In the genomic region with DNA sequence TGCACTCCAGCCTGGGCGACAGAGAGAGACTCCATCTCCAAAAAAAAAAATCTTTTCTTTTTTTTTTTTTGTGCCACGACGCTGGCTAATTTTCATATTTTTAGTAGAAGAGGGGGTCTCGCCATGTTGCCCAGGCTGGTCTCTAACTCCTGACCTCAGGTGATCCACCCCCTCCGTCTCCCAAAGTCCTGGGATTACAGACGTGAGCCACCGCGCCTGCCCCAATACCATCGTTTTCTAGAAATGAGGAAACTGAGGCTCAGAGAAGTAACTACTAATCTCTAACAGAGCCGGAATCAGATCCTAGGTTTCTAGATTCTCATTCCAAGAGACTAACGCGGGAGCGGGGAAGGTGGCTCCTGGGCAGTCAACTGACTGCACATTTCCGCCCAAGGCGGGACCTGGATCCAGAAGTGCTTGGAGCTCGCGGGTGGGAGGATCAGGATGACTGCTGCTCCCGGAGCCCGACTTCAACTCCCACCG, we compare ENCODE assay signal across 8 cellular contexts. TPM values are rescaled to one million over a fixed set of nuclear protein-coding genes. Genes with fewer than 3 reads are reported as not detected.
DNase-seq lines count a peak whose midpoint lies in the region; ATAC-seq and TF ChIP-seq lines count a peak whose summit lies in the region.

No MANE protein-coding gene starts in this region.

- peaks cover 0 to 4% (median 0%) of the 10 kb centered on the region in 5 donors for H3K36me3 Mint-ChIP-seq in naive thymus-derived CD4-positive, alpha-beta T cell

- POLR2A ChIA-PET in Panc1 (lab: Charles Lee): interaction anchor here (1.2 to 1.6 kb wide), 2 partner anchors 77 to 83 kb away, joined by 3 to 4 read pairs; no protein-coding TSS in a partner anchor
- POLR2A ChIA-PET in naive thymus-derived CD4-positive, alpha-beta T cell (lab: Charles Lee): interaction anchor here (0.6 to 5.5 kb wide), 18 partner anchors 12 to 198 kb away, joined by 3 to 55 read pairs (median 10); a partner anchor contains a TSS

- in situ Hi-C loops in HAP-1 (cut with MboI; ENCODE audit: low sequenced_read_pairs): loop anchor here (5.0 to 10.0 kb wide), 2 partner anchors 55 to 232 kb away; no protein-coding TSS in a partner anchor
- in situ Hi-C loops in Panc1 (cut with HindIII; ENCODE audit: low pct_unique_long_range_greater_than_20kb, low sequenced_read_pairs): no loop called here

- H3K36me3 ChIP-seq in HAP-1 (replicated peaks) (no peaks in the 10 kb centered on the region), Panc1 (ENCODE audit: control insufficient read depth, insufficient read depth, low read length) (no peaks in the 10 kb centered on the region), endocrine pancreas (ENCODE audit: control insufficient read depth, insufficient read depth, low read length) (no peaks in the 10 kb centered on the region)
- no peaks in the 10 kb centered on the region for H3K36me3 ChIP-seq in naive thymus-derived CD4-positive, alpha-beta T cell (ENCODE audit: control insufficient read depth in 2 of 3, insufficient read depth in 3 of 3, low read length in 3 of 3)

- DNase-seq in EH (ENCODE audit: low read depth): peak; percentile 72
- no peak for DNase-seq in HAP-1 (ENCODE audit: low spot score in 2 of 2)
- DNase-seq in Panc1 (ENCODE audit: low read depth, low spot score): no peak
- peak in 1 of 9 donors; percentile 20 for DNase-seq in naive thymus-derived CD4-positive, alpha-beta T cell
- no peak for DNase-seq in KG1 (lab: John Stamatoyannopoulos, UW)
- no peak for DNase-seq in SIG-M5 (lab: John Stamatoyannopoulos, UW)

- peaks cover 0 to 1% (median 0%) of the 10 kb centered on the region in 11 donors for H3K9me3 Mint-ChIP-seq in naive thymus-derived CD4-positive, alpha-beta T cell

- H3K9ac ChIP-seq in endocrine pancreas (ENCODE audit: control insufficient read depth, insufficient read depth, low read length): peak overlapping the region; percentile 84

- H3K4me1 Mint-ChIP-seq in naive thymus-derived CD4-positive, alpha-beta T cell: peaks cover 27 to 53% (median 43%) of the 10 kb centered on the region in 7 donors

- no peak for TF ChIP-seq CTCF in Panc1 (IDR thresholded peaks at IDR 0.05)

- peak overlapping the region; percentile 89 to 99 (median 98) for H3K4me3 Mint-ChIP-seq in naive thymus-derived CD4-positive, alpha-beta T cell

- intact Hi-C loops in Panc1 (cut with micrococcal nuclease; ENCODE audit: unreplicated experiment): loop anchor here (2.0 to 10.0 kb wide), 2 partner anchors 52 to 222 kb away; no protein-coding TSS in a partner anchor
- intact Hi-C loops in naive thymus-derived CD4-positive, alpha-beta T cell (cut with micrococcal nuclease): loop anchor here (1.0 to 2.0 kb wide), 13 partner anchors 14 to 236 kb away; a partner anchor contains a TSS

- ATAC-seq in Panc1 (peak; percentile 73), GM19463 (IDR thresholded peaks at IDR 0.05; ENCODE audit: unreplicated experiment) (no peak)
- ATAC-seq in naive thymus-derived CD4-positive, alpha-beta T cell: no peak

- no peaks in the 10 kb centered on the region for H3K27me3 ChIP-seq in HAP-1 (ENCODE audit: low read depth)
- H3K27me3 ChIP-seq in Panc1 (ENCODE audit: control insufficient read depth, insufficient read depth, low read length): no peaks in the 10 kb centered on the region
- no peaks in the 10 kb centered on the region for H3K27me3 ChIP-seq in endocrine pancreas (ENCODE audit: control insufficient read depth, insufficient read depth, low read length)
- no peaks in the 10 kb centered on the region for H3K27me3 ChIP-seq in naive thymus-derived CD4-positive, alpha-beta T cell (ENCODE audit: control insufficient read depth in 2 of 2, insufficient read depth in 2 of 2, low read length in 2 of 2)

- peak overlapping the region in 8 of 9 donors; percentile 88 to 99 (median 95) for H3K27ac Mint-ChIP-seq in naive thymus-derived CD4-positive, alpha-beta T cell

- H3K4me1 ChIP-seq in HAP-1 (peaks cover 3% of the 10 kb centered on the region; the same call in 1 of the 2 replicates), Panc1 (ENCODE audit: control insufficient read depth, insufficient read depth, low read length) (peaks cover 6% of the 10 kb centered on the region; the same call in 1 of the 2 replicates), endocrine pancreas (ENCODE audit: control insufficient read depth, insufficient read depth, low read length) (peaks cover 4% of the 10 kb centered on the region)
- peaks cover 17 to 28% of the 10 kb centered on the region in 2 donors for H3K4me1 ChIP-seq in naive thymus-derived CD4-positive, alpha-beta T cell (ENCODE audit: control insufficient read depth in 2 of 2, insufficient read depth in 2 of 2, low read length in 2 of 2)

- peaks cover 0 to 13% (median 0%) of the 10 kb centered on the region in 5 donors for H3K27me3 Mint-ChIP-seq in naive thymus-derived CD4-positive, alpha-beta T cell

- TSS peak; percentile 98 for BruUV-seq in Panc1 (replicated peaks; lab: Mats Ljungman, UMichigan)

- H3K9me3 ChIP-seq in HAP-1 (no peaks in the 10 kb centered on the region), Panc1 (ENCODE audit: control insufficient read depth, insufficient read depth, low read depth, low read length) (no peaks in the 10 kb centered on the region), endocrine pancreas (ENCODE audit: control insufficient read depth, low read length) (no peaks in the 10 kb centered on the region)
- H3K9me3 ChIP-seq in naive thymus-derived CD4-positive, alpha-beta T cell (ENCODE audit: control insufficient read depth in 2 of 3, low read length in 3 of 3): no peaks in the 10 kb centered on the region

- CTCF ChIA-PET in Panc1 (lab: Charles Lee): interaction anchor here (0.5 to 2.0 kb wide), 11 partner anchors 9 to 341 kb away, joined by 3 to 21 read pairs (median 6); a partner anchor contains a TSS
- CTCF ChIA-PET in naive thymus-derived CD4-positive, alpha-beta T cell (lab: Charles Lee): interaction anchor here (0.6 to 7.9 kb wide), 19 partner anchors 13 to 1720 kb away, joined by 3 to 85 read pairs (median 5); a partner anchor contains a TSS

- peak overlapping the region; percentile 97 for H3K27ac ChIP-seq in Panc1 (ENCODE audit: low read length)
- peak overlapping the region; percentile 73 for H3K27ac ChIP-seq in naive thymus-derived CD4-positive, alpha-beta T cell (ENCODE audit: low read depth, low read length)

- H3K4me3 ChIP-seq in HAP-1: peak overlapping the region; percentile 59
- H3K4me3 ChIP-seq in Panc1 (ENCODE audit: low read depth in 2 of 2, low read length in 2 of 2): peak overlapping the region; percentile 82 to 85
- peak overlapping the region; percentile 48 for H3K4me3 ChIP-seq in endocrine pancreas (ENCODE audit: control insufficient read depth, insufficient read depth, low read length)
- H3K4me3 ChIP-seq in naive thymus-derived CD4-positive, alpha-beta T cell (ENCODE audit: low read length): peak overlapping the region; percentile 64

RNA-seq across cellular contexts. Expression of a gene that starts 13.6 kb away (rescaled TPM):
- total RNA-seq in Panc1 (2021; ENCODE audit: unreplicated experiment): 79.8 TPM
- 82.6 TPM for polyA plus RNA-seq in Panc1 (2012; ENCODE audit: insufficient read length)
- 10 to 100 TPM in 4 of 5 experiments, 1 to 10 TPM in 1; 8.8 to 23.8 (median 15.0) TPM for total RNA-seq in naive thymus-derived CD4-positive, alpha-beta T cell
- 1 to 10 TPM; 1.1 to 4.9 TPM for polyA plus RNA-seq in naive thymus-derived CD4-positive, alpha-beta T cell

RNA-seq across cellular contexts. Expression of a gene that starts 27.8 kb away (rescaled TPM):
- total RNA-seq in Panc1 (2021; ENCODE audit: unreplicated experiment): 76.5 TPM
- 55.6 TPM for polyA plus RNA-seq in Panc1 (2012; ENCODE audit: insufficient read length)
- total RNA-seq in naive thymus-derived CD4-positive, alpha-beta T cell: 100 to 1,000 TPM; 161 to 286 (median 191) TPM
- 10 to 100 TPM in 1 of 2 donors, 1 to 10 TPM in 1; 6.3 to 19.5 TPM for polyA plus RNA-seq in naive thymus-derived CD4-positive, alpha-beta T cell

RNA-seq across cellular contexts. Expression of a gene that starts 36.4 kb away (rescaled TPM):
- total RNA-seq in Panc1 (2021; ENCODE audit: unreplicated experiment): 78.7 TPM
- polyA plus RNA-seq in Panc1 (2012; ENCODE audit: insufficient read length): 119 TPM
- total RNA-seq in naive thymus-derived CD4-positive, alpha-beta T cell: 100 to 1,000 TPM in 1 of 5 experiments, 10 to 100 TPM in 4; 59.9 to 104 (median 76.1) TPM
- polyA plus RNA-seq in naive thymus-derived CD4-positive, alpha-beta T cell: 100 to 1,000 TPM in 1 of 2 donors, 10 to 100 TPM in 1; 98.9 to 116 TPM

RNA-seq across cellular contexts. Expression of a gene that starts 50.6 kb away (rescaled TPM):
- 103 TPM for total RNA-seq in Panc1 (2021; ENCODE audit: unreplicated experiment)
- polyA plus RNA-seq in Panc1 (2012; ENCODE audit: insufficient read length): 192 TPM
- 100 to 1,000 TPM; 305 to 399 (median 322) TPM for total RNA-seq in naive thymus-derived CD4-positive, alpha-beta T cell
- polyA plus RNA-seq in naive thymus-derived CD4-positive, alpha-beta T cell: 10 to 100 TPM; 18.5 to 38.0 TPM

RNA-seq across cellular contexts. Expression of a gene that starts 56.5 kb away (rescaled TPM):
- total RNA-seq in Panc1 (2021; ENCODE audit: unreplicated experiment): 9.3 TPM
- 9.0 TPM for polyA plus RNA-seq in Panc1 (2012; ENCODE audit: insufficient read length)
- 1 to 10 TPM in 2 of 5 experiments, under 1 TPM in 3; 0.32 to 7.8 (median 0.70) TPM for total RNA-seq in naive thymus-derived CD4-positive, alpha-beta T cell
- polyA plus RNA-seq in naive thymus-derived CD4-positive, alpha-beta T cell: not detected
